29 cellular contexts compared by ENCODE assay signal in the genomic region with DNA sequence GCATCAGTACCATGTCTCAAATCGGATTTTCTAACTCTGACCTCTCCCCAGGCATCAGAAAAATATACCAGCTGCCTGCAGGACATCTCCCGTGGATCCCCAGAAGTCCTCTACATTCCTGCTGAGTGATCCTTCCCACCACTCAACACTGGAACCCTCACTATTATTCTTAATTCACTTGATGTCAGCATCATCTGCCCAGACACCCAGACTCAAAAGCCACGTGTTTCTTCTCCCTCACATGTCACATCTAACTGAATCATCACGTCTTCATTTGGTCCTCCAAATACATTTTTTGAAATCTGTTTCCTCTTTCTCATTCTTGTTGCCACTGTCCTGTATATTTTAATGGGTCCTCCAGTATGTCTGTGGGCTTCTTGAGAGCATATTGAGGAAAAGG.
"Had no signal": no experiment of that assay in that cellular context is flagged by ENCODE, and none has a peak within 500 bp of the region (broad histone marks: within the 10 kb centered on the region; RNA-seq: fewer than 3 reads in every experiment).

No MANE protein-coding gene starts in this region.

- H3K36me3 Mint-ChIP-seq: activated CD4-positive, alpha-beta memory T cell treated with anti-CD3 and anti-CD28 coated beads for 36 hours; activated CD8-positive, alpha-beta memory T cell treated with anti-CD3 and anti-CD28 coated beads, Interleukin-2, amount 10 ng/mL, durations not matched to agents 7 days and 5 days; activated naive CD4-positive, alpha-beta T cell treated with anti-CD3 and anti-CD28 coated beads, Interleukin-2, amount 50 U/mL, for 24 hours; activated naive CD8-positive, alpha-beta T cell treated with anti-CD3 and anti-CD28 coated beads for 36 hours had no signal

- DNase-seq: activated CD4-positive, alpha-beta memory T cell treated with anti-CD3 and anti-CD28 coated beads for 36 hours; activated CD4-positive, alpha-beta T cell treated with anti-CD3 and anti-CD28 coated beads for 36 hours; activated CD4-positive, alpha-beta T cell treated with anti-CD3 and anti-CD28 coated beads, Interleukin-2, amount 10 ng/mL, durations not matched to agents 24 days and 14 days; activated CD4-positive, CD25-positive, alpha-beta regulatory T cell; activated CD4-positive, CD25-positive, alpha-beta regulatory T cell treated with anti-CD3 and anti-CD28 coated beads, Interleukin-2, amount 50 U/mL, for 72 hours; activated CD8-positive, alpha-beta memory T cell treated with anti-CD3 and anti-CD28 coated beads, Interleukin-2, amount 10 ng/mL, durations not matched to agents 7 days and 5 days; activated CD8-positive, alpha-beta memory T cell treated with anti-CD3 and anti-CD28 coated beads, Interleukin-2, amount 50 U/mL, for 4 hours; activated CD8-positive, alpha-beta T cell treated with anti-CD3 and anti-CD28 coated beads, Interleukin-2, amount 10 ng/mL, durations not matched to agents 7 days and 5 days; activated effector memory CD4-positive, alpha-beta T cell treated with anti-CD3 and anti-CD28 coated beads, Interleukin-2, amount 50 U/mL, for 16 hours; activated naive CD4-positive, alpha-beta T cell treated with anti-CD3 and anti-CD28 coated beads for 36 hours; activated naive CD8-positive, alpha-beta T cell treated with anti-CD3 and anti-CD28 coated beads for 36 hours; activated naive CD8-positive, alpha-beta T cell treated with anti-CD3 and anti-CD28 coated beads, Interleukin-2, amount 50 U/mL, for 24 hours; activated T-cell treated with anti-CD3 and anti-CD28 coated beads, Interleukin-2, amount 50 U/mL, for 1 hour; activated T-cell treated with anti-CD3 and anti-CD28 coated beads, Interleukin-2, amount 50 U/mL, for 48 hours; adrenal gland; amygdala; aorta; body of pancreas; caudate nucleus; cortex of kidney; dermis blood vessel endothelial cell; effector CD4-positive, alpha-beta T cell; effector memory CD8-positive, alpha-beta T cell; erythroblast; esophagus squamous epithelium; head of caudate nucleus had no signal

- H3K4me3 Mint-ChIP-seq: activated CD4-positive, alpha-beta memory T cell treated with anti-CD3 and anti-CD28 coated beads for 36 hours; activated CD4-positive, alpha-beta T cell treated with anti-CD3 and anti-CD28 coated beads for 36 hours; activated CD4-positive, alpha-beta T cell treated with anti-CD3 and anti-CD28 coated beads, Interleukin-2, amount 10 ng/mL, durations not matched to agents 24 days and 14 days; activated CD8-positive, alpha-beta memory T cell treated with anti-CD3 and anti-CD28 coated beads, Interleukin-2, amount 10 ng/mL, durations not matched to agents 7 days and 5 days; activated CD8-positive, alpha-beta T cell treated with anti-CD3 and anti-CD28 coated beads, Interleukin-2, amount 10 ng/mL, durations not matched to agents 7 days and 5 days; activated naive CD4-positive, alpha-beta T cell treated with anti-CD3 and anti-CD28 coated beads for 36 hours; activated naive CD4-positive, alpha-beta T cell treated with anti-CD3 and anti-CD28 coated beads, Interleukin-2, amount 50 U/mL, for 24 hours; activated naive CD8-positive, alpha-beta T cell treated with anti-CD3 and anti-CD28 coated beads for 36 hours; activated naive CD8-positive, alpha-beta T cell treated with anti-CD3 and anti-CD28 coated beads, Interleukin-2, amount 50 U/mL, for 24 hours; activated T-helper 1 cell treated with anti-CD3 and anti-CD28 coated beads, Interleukin-12 subunit alpha, Interleukin-12 subunit beta, Interleukin-2, Interleukin-4 antibody, amounts not matched to agents 30 ng/mL and 10 ng/mL and 1 ng/mL, durations not matched to agents 14 hours and 24 hours and 36 hours; effector memory CD8-positive, alpha-beta T cell had no signal

- H3K9me3 Mint-ChIP-seq: activated CD4-positive, alpha-beta memory T cell treated with anti-CD3 and anti-CD28 coated beads for 36 hours; activated CD4-positive, alpha-beta T cell treated with anti-CD3 and anti-CD28 coated beads, Interleukin-2, amount 10 ng/mL, durations not matched to agents 24 days and 14 days; activated naive CD4-positive, alpha-beta T cell treated with anti-CD3 and anti-CD28 coated beads for 36 hours; activated naive CD4-positive, alpha-beta T cell treated with anti-CD3 and anti-CD28 coated beads, Interleukin-2, amount 50 U/mL, for 24 hours; activated naive CD8-positive, alpha-beta T cell treated with anti-CD3 and anti-CD28 coated beads for 36 hours; activated T-helper 1 cell treated with anti-CD3 and anti-CD28 coated beads, Interleukin-12 subunit alpha, Interleukin-12 subunit beta, Interleukin-2, Interleukin-4 antibody, amounts not matched to agents 30 ng/mL and 10 ng/mL and 1 ng/mL, durations not matched to agents 14 hours and 24 hours and 36 hours; effector memory CD8-positive, alpha-beta T cell had no signal

- H3K9me3 ChIP-seq: adrenal gland, body of pancreas, esophagus squamous epithelium had no signal

- H3K4me3 ChIP-seq: adrenal gland, body of pancreas, esophagus squamous epithelium had no signal

- H3K27ac Mint-ChIP-seq: activated CD4-positive, alpha-beta memory T cell treated with anti-CD3 and anti-CD28 coated beads for 36 hours; activated CD4-positive, alpha-beta T cell treated with anti-CD3 and anti-CD28 coated beads for 36 hours; activated CD4-positive, alpha-beta T cell treated with anti-CD3 and anti-CD28 coated beads, Interleukin-2, amount 10 ng/mL, durations not matched to agents 24 days and 14 days; activated CD8-positive, alpha-beta memory T cell treated with anti-CD3 and anti-CD28 coated beads, Interleukin-2, amount 10 ng/mL, durations not matched to agents 7 days and 5 days; activated CD8-positive, alpha-beta T cell treated with anti-CD3 and anti-CD28 coated beads, Interleukin-2, amount 10 ng/mL, durations not matched to agents 7 days and 5 days; activated naive CD4-positive, alpha-beta T cell treated with anti-CD3 and anti-CD28 coated beads for 36 hours; activated naive CD4-positive, alpha-beta T cell treated with anti-CD3 and anti-CD28 coated beads, Interleukin-2, amount 50 U/mL, for 24 hours; activated naive CD8-positive, alpha-beta T cell treated with anti-CD3 and anti-CD28 coated beads for 36 hours; activated naive CD8-positive, alpha-beta T cell treated with anti-CD3 and anti-CD28 coated beads, Interleukin-2, amount 50 U/mL, for 24 hours; activated T-helper 1 cell treated with anti-CD3 and anti-CD28 coated beads, Interleukin-12 subunit alpha, Interleukin-12 subunit beta, Interleukin-2, Interleukin-4 antibody, amounts not matched to agents 30 ng/mL and 10 ng/mL and 1 ng/mL, durations not matched to agents 14 hours and 24 hours and 36 hours; activated T-helper 2 cell treated with anti-CD3 and anti-CD28 coated beads, Interferon-gamma antibody, Interleukin-2, Interleukin-4, amounts not matched to agents 10 μg/mL and 5 μg/mL and 100 μg/mL, durations not matched to agents 14 hours and 24 hours and 36 hours; effector memory CD8-positive, alpha-beta T cell had no signal

- H3K4me1 ChIP-seq: adrenal gland, body of pancreas, esophagus squamous epithelium had no signal

- H3K27me3 ChIP-seq: adrenal gland, body of pancreas, esophagus squamous epithelium had no signal

- H3K36me3 ChIP-seq: adrenal gland, esophagus squamous epithelium had no signal

- H3K27ac ChIP-seq: adrenal gland, body of pancreas, esophagus squamous epithelium had no signal

- H3K4me1 Mint-ChIP-seq: activated CD8-positive, alpha-beta memory T cell treated with anti-CD3 and anti-CD28 coated beads, Interleukin-2, amount 10 ng/mL, durations not matched to agents 7 days and 5 days; activated naive CD4-positive, alpha-beta T cell treated with anti-CD3 and anti-CD28 coated beads, Interleukin-2, amount 50 U/mL, for 24 hours had no signal

- ATAC-seq: activated CD4-positive, alpha-beta T cell treated with anti-CD3 and anti-CD28 coated beads for 36 hours; activated CD8-positive, alpha-beta memory T cell treated with anti-CD3 and anti-CD28 coated beads, Interleukin-2, amount 10 ng/mL, durations not matched to agents 7 days and 5 days; activated CD8-positive, alpha-beta T cell treated with anti-CD3 and anti-CD28 coated beads, Interleukin-2, amount 10 ng/mL, durations not matched to agents 7 days and 5 days; activated naive CD8-positive, alpha-beta T cell treated with anti-CD3 and anti-CD28 coated beads, Interleukin-2, amount 50 U/mL, for 24 hours; body of pancreas; effector memory CD8-positive, alpha-beta T cell had no signal
